27 cellular contexts compared by ENCODE assay signal in the genomic region with DNA sequence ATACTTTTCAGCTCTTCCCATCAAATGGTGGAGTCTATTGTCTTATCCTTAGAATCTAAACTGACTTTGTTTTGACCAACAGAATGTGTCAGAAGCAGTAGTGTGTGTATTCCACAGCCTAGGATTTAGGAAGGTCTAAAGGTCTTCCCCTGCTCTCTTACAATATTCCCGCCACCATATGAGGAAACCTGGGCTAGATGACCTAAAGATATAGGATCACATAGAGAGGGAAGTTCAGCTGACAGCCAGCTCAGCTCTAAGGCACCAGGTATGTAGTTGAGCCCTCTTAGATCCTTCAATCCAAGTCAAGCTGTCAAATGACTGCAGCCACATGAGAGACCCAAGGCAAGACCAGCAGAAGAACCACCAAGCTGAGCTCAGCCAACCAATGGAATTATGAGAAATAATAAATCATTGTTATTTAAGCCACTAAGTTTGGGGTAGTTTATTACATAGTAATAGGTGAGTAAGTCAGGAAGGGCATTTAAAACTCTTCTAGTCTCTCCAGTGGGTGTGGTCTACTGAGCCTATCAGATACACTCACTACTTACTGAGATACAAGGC.
"Had no signal": no experiment of that assay in that cellular context is flagged by ENCODE, and none has a peak within 500 bp of the region (broad histone marks: within the 10 kb centered on the region; RNA-seq: fewer than 3 reads in every experiment).

No MANE protein-coding gene starts in this region.

- H3K4me3 ChIP-seq: colonic mucosa, esophagus squamous epithelium, gastrocnemius medialis, heart right ventricle, left lung, lower lobe of right lung, mucosa of descending colon had no signal

- H3K4me1 ChIP-seq: colonic mucosa, gastrocnemius medialis had no signal

- FAIRE-seq: endometrium, islet of Langerhans, keratinocyte had no signal

- H3K27ac Mint-ChIP-seq: dendritic cell treated with granulocyte-macrophage colony-stimulating factor and Interleukin-4, amounts not matched to agents 40 ng/mL and 50 ng/mL, for 4 days; effector memory CD8-positive, alpha-beta T cell; endodermal cell; mesothelial cell of epicardium had no signal

- H3K9me3 Mint-ChIP-seq: effector memory CD8-positive, alpha-beta T cell; endodermal cell had no signal

- H3K9me3 ChIP-seq: colonic mucosa, gastrocnemius medialis had no signal

- DNase-seq: colonic mucosa; cortex of kidney; effector CD8-positive, alpha-beta T cell; effector memory CD8-positive, alpha-beta T cell; endodermal cell; erythroblast; esophagus squamous epithelium; foreskin fibroblast; foreskin melanocyte; gastrocnemius medialis; glutamatergic neuron; head of caudate nucleus; heart right ventricle; hippocampal formation; left cardiac atrium; left lung; left ventricle myocardium superior; lower lobe of right lung; mesenchymal stem cell; mucosa of descending colon; naive B cell had no signal

- ATAC-seq: effector memory CD8-positive, alpha-beta T cell; esophagus mucosa; gastrocnemius medialis; heart right ventricle; left cardiac atrium; left ventricle myocardium superior; mucosa of descending colon had no signal

- H3K4me3 Mint-ChIP-seq: dendritic cell treated with granulocyte-macrophage colony-stimulating factor and Interleukin-4, amounts not matched to agents 40 ng/mL and 50 ng/mL, for 4 days; effector memory CD8-positive, alpha-beta T cell; endodermal cell; mesothelial cell of epicardium had no signal

- H3K27ac ChIP-seq: colonic mucosa, esophagus squamous epithelium, gastrocnemius medialis, heart right ventricle, left lung had no signal

- H3K36me3 Mint-ChIP-seq: mesothelial cell of epicardium had no signal

- H3K36me3 ChIP-seq: colonic mucosa, esophagus squamous epithelium, gastrocnemius medialis, heart right ventricle, left lung, lower lobe of right lung had no signal

- H3K27me3 ChIP-seq: colonic mucosa, esophagus squamous epithelium, gastrocnemius medialis, left lung had no signal
